In the genomic region with DNA sequence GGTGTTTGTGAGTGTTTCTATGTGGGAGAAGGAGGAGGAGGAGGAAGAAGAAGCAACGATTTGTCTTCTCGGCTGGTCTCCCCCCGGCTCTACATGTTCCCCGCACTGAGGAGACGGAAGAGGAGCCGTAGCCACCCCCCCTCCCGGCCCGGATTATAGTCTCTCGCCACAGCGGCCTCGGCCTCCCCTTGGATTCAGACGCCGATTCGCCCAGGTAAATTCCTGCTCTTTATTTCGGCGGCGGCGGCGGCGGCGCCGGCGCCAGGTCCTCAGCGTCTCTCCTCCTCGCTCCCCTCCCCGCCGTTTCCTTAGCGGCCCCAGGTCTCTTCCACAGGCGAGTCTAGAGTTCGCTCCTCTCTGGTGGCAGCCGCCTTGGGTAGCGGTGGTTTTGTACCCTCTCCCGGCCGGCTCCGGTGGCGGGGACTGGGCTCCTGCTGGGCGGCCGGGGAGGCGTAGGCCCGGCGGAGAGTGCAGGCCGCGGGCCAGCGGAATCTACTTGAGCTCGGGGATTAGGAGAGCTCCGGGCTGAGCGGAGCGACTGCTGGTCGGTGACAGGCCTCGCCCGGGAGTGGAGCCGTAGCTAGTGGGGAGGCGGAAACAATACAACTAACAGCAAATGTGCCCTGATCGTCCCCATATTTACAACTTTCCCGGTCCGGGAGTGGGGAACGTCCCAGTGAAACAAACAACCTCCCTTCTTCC, we compare ENCODE assay signal across 2 cellular contexts.
TF ChIP-seq lines count a peak whose summit lies in the region.

No MANE protein-coding gene starts in this region.

TF ChIP-seq in HEK293, 187 proteins besides CTCF, POLR2A, EP300 and RAD21 (continued from another document):
- TF ChIP-seq, protein P1, sequence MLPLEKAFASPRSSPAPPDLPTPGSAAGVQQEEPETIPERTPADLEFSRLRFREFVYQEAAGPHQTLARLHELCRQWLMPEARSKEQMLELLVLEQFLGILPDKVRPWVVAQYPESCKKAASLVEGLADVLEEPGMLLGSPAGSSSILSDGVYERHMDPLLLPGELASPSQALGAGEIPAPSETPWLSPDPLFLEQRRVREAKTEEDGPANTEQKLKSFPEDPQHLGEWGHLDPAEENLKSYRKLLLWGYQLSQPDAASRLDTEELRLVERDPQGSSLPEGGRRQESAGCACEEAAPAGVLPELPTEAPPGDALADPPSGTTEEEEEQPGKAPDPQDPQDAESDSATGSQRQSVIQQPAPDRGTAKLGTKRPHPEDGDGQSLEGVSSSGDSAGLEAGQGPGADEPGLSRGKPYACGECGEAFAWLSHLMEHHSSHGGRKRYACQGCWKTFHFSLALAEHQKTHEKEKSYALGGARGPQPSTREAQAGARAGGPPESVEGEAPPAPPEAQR (tag by site-specific recombination; IDR thresholded peaks at IDR 0.05) = no peak
- TF ChIP-seq ZNF629 (tag by site-specific recombination; IDR thresholded peaks at IDR 0.05) (peak; percentile 54), SCRT1 (tag by site-specific recombination; IDR thresholded peaks at IDR 0.05; ENCODE audit: borderline replicate concordance) (no peak), ZNF184 (tag by site-specific recombination; IDR thresholded peaks at IDR 0.05) (no peak), ZBTB8A (tag by site-specific recombination; IDR thresholded peaks at IDR 0.05) (peak; percentile 29; the same call in 1 of the 2 replicates)

TF ChIP-seq in GM12878, 131 proteins besides CTCF, POLR2A, EP300 and RAD21 (continued from another document):
- TF ChIP-seq CHD2 (IDR thresholded peaks at IDR 0.05; ENCODE audit: borderline replicate concordance, low read depth, low read length) (no peak), SIX5 (IDR thresholded peaks at IDR 0.05; ENCODE audit: low read depth, low read length, severe bottlenecking) (no peak), HDAC6 (IDR thresholded peaks at IDR 0.05; ENCODE audit: unreplicated experiment) (no peak), RUNX3 (IDR thresholded peaks at IDR 0.05; ENCODE audit: low read length) (no peak; the same call in 1 of the 2 replicates), ZNF622 (IDR thresholded peaks at IDR 0.05) (no peak), ZBED1 (IDR thresholded peaks at IDR 0.05; ENCODE audit: borderline replicate concordance) (no peak), EZH2 (IDR thresholded peaks at IDR 0.05; ENCODE audit: borderline replicate concordance, control insufficient read depth, low read depth, low read length) (no peak), SMC3 (IDR thresholded peaks at IDR 0.05; ENCODE audit: borderline replicate concordance, low read length) (no peak), MYB (IDR thresholded peaks at IDR 0.05; ENCODE audit: borderline replicate concordance, low read depth, low read length) (no peak), CBFB (IDR thresholded peaks at IDR 0.05; ENCODE audit: low read depth) (no peak), SRF (IDR thresholded peaks at IDR 0.05; ENCODE audit: low read depth in 2 of 2, low read length in 2 of 2) (no peak), POU2F2 (IDR thresholded peaks at IDR 0.05; ENCODE audit: borderline replicate concordance, low read depth, low read length) (no peak), DPF2 (IDR thresholded peaks at IDR 0.05) (no peak), EED (IDR thresholded peaks at IDR 0.05; ENCODE audit: low read depth) (no peak), STAT3 (IDR thresholded peaks at IDR 0.05; ENCODE audit: low read depth, low read length) (no peak), RAD51 (IDR thresholded peaks at IDR 0.05) (no peak), NFYA (IDR thresholded peaks at IDR 0.05; ENCODE audit: borderline replicate concordance, low read depth, low read length) (no peak)
- TF ChIP-seq, protein P2, sequence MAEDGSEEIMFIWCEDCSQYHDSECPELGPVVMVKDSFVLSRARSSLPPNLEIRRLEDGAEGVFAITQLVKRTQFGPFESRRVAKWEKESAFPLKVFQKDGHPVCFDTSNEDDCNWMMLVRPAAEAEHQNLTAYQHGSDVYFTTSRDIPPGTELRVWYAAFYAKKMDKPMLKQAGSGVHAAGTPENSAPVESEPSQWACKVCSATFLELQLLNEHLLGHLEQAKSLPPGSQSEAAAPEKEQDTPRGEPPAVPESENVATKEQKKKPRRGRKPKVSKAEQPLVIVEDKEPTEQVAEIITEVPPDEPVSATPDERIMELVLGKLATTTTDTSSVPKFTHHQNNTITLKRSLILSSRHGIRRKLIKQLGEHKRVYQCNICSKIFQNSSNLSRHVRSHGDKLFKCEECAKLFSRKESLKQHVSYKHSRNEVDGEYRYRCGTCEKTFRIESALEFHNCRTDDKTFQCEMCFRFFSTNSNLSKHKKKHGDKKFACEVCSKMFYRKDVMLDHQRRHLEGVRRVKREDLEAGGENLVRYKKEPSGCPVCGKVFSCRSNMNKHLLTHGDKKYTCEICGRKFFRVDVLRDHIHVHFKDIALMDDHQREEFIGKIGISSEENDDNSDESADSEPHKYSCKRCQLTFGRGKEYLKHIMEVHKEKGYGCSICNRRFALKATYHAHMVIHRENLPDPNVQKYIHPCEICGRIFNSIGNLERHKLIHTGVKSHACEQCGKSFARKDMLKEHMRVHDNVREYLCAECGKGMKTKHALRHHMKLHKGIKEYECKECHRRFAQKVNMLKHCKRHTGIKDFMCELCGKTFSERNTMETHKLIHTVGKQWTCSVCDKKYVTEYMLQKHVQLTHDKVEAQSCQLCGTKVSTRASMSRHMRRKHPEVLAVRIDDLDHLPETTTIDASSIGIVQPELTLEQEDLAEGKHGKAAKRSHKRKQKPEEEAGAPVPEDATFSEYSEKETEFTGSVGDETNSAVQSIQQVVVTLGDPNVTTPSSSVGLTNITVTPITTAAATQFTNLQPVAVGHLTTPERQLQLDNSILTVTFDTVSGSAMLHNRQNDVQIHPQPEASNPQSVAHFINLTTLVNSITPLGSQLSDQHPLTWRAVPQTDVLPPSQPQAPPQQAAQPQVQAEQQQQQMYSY (CRISPR knock-in tag; IDR thresholded peaks at IDR 0.05) = no peak
